Comparison of ENCODE assay signal across 7 cellular contexts in genomic region chr3:73624363-73625123, GRCh38. TPM values are rescaled to one million over a fixed set of nuclear protein-coding genes. Genes with fewer than 3 reads are reported as not detected.
A peak's percentile ranks its signal among the peaks of the same experiment; 100 is the strongest.
DNase-seq lines count a peak whose midpoint lies in the region; TF ChIP-seq lines count a peak whose summit lies in the region.

Gene PDZRN3 (minus strand): TSS chr3:73624941.

- POLR2A ChIA-PET in MCF 10A (lab: Yijun Ruan, JAX) = no interaction called here

- H3K27ac Mint-ChIP-seq in MCF 10A (ENCODE audit: low read depth, unreplicated experiment) = no peak within 1 kb of the TSS

- no peaks in the 10 kb centered on the region for H3K9me3 Mint-ChIP-seq in MCF 10A (ENCODE audit: unreplicated experiment)

- H3K4me1 Mint-ChIP-seq in MCF 10A (ENCODE audit: insufficient read depth, unreplicated experiment) = no peaks in the 10 kb centered on the region

- intact Hi-C loops in MCF 10A (cut with micrococcal nuclease) = no loop called here

- H3K27ac ChIP-seq in skin epidermis = peak within 1 kb of the TSS in 20 of 21 experiments; percentile 53 to 86 (median 74)

- no peaks in the 10 kb centered on the region for H3K27me3 Mint-ChIP-seq in MCF 10A (ENCODE audit: insufficient read depth, unreplicated experiment)

- peak within 1 kb of the TSS; percentile 37 to 61 (median 45) for H3K4me3 ChIP-seq in skin epidermis

- DNase-seq in M059J (ENCODE audit: low read depth) (peak; percentile 23), MCF 10A (ENCODE audit: unreplicated experiment) (no peak), iPS-NIHi11 (ENCODE audit: low spot score) (peak; percentile 79), NCI-H1436 treated with DMSO at 0.1 percent for 48 hours (lab: John Stamatoyannopoulos, UW) (no peak), superior temporal gyrus (ENCODE audit: extremely low spot score) (no peak), GF-D8 (lab: John Stamatoyannopoulos, UW) (no peak)

- H3K4me3 Mint-ChIP-seq in MCF 10A (ENCODE audit: unreplicated experiment) = peak within 1 kb of the TSS; percentile 63

- CTCF ChIA-PET in MCF 10A (lab: Yijun Ruan, JAX) = no interaction called here

- H3K36me3 Mint-ChIP-seq in MCF 10A (ENCODE audit: insufficient read depth, unreplicated experiment) = no peaks in the 10 kb centered on the region

- no peak for TF ChIP-seq CTCF in MCF 10A (IDR thresholded peaks at IDR 0.05; ENCODE audit: unreplicated experiment)

- no TSS peak for BruUV-seq in MCF 10A (replicated peaks; lab: Mats Ljungman, UMichigan)

RNA-seq across cellular contexts. Expression of gene PDZRN3, which starts in this region (rescaled TPM):
- 1.7 and 1.9 TPM in 2 replicates for total RNA-seq in M059J (2014; rRNA removed; shearing (Covaris generic))
- not detected in 2 replicates for total RNA-seq in MCF 10A (2022)

Comparison
In these comparisons a context has a peak if more than half of its experiments do, and no peak if none do; other contexts are left out.
1. DNase-seq: peak in M059J (single experiment) and iPS-NIHi11 (single experiment); none in MCF 10A (single experiment), NCI-H1436 treated with DMSO at 0.1 percent for 48 hours (single experiment), superior temporal gyrus (single experiment) and GF-D8 (single experiment).